8 cellular contexts compared by ENCODE assay signal in the genomic region with DNA sequence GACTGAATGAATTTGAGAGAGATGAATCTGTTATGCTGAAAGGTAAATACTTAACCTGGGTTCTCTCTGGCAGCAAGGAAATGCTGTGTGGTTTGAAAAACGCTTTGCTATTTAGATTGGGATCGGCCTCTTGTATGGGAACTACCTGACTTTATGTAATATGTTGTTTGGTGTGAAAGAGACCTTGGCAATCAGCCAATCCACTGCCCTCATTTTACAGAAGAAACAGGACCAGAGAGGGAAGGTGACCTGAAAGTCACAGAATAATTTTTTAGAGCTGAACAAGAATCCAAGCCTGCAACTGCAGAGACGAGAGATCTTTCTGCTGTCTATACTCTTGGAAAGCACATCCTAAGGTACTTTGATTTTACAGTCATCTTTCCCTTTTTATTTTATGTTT. TPM values are rescaled to one million over a fixed set of nuclear protein-coding genes. Genes with fewer than 3 reads are reported as not detected.
DNase-seq lines count a peak whose midpoint lies in the region; ATAC-seq and TF ChIP-seq lines count a peak whose summit lies in the region.

No MANE protein-coding gene starts in this region.

- BruUV-seq in A673 (replicated peaks; lab: Mats Ljungman, UMichigan): no TSS peak

- ATAC-seq in body of pancreas (no peak), HG03135 (IDR thresholded peaks at IDR 0.05; ENCODE audit: unreplicated experiment) (no peak)

- CTCF ChIA-PET in A673 (lab: Charles Lee): no interaction called here

- peaks cover 22% of the 10 kb centered on the region for H3K4me1 ChIP-seq in A673 (ENCODE audit: insufficient read depth, low read length, poor library complexity, severe bottlenecking)
- peaks cover 9% of the 10 kb centered on the region; the same call in 1 of the 2 replicates for H3K4me1 ChIP-seq in HUES48 (ENCODE audit: control insufficient read depth, insufficient read depth, low read length)
- H3K4me1 ChIP-seq in body of pancreas: peaks cover 42% of the 10 kb centered on the region
- H3K4me1 ChIP-seq in mesodermal cell (ENCODE audit: control insufficient read depth, insufficient read depth, low read length, poor library complexity, severe bottlenecking): peaks cover 10% of the 10 kb centered on the region

- no peak for TF ChIP-seq POLR2A in body of pancreas (IDR thresholded peaks at IDR 0.05)

- no peaks in the 10 kb centered on the region for H3K27me3 ChIP-seq in A673 (replicated peaks; ENCODE audit: insufficient read depth, low read depth, low read length, poor library complexity)
- no peaks in the 10 kb centered on the region for H3K27me3 ChIP-seq in HUES48 (ENCODE audit: control insufficient read depth, insufficient read depth, low read length)
- H3K27me3 ChIP-seq in body of pancreas: no peaks in the 10 kb centered on the region

- TF ChIP-seq CTCF in A673 (conservative IDR thresholded peaks at IDR 0.05; ENCODE audit: low read depth, low read length): no peak
- no peak for TF ChIP-seq CTCF in body of pancreas (IDR thresholded peaks at IDR 0.05)

- H3K9ac ChIP-seq in HUES48 (ENCODE audit: low read depth, low read length): peak overlapping the region; percentile 18; the same call in 1 of the 2 replicates

- DNase-seq in A673 (ENCODE audit: low spot score) (no peak), body of pancreas (no peak), NCI-H2081 treated with DMSO at 0.1 percent for 48 hours (lab: John Stamatoyannopoulos, UW) (no peak), AG08395 (ENCODE audit: low spot score) (no peak), NCI-H1417 treated with DMSO at 0.1 percent for 48 hours (lab: John Stamatoyannopoulos, UW) (no peak)

- POLR2A ChIA-PET in A673 (lab: Charles Lee; ENCODE audit: low non-redundant PET): no interaction called here

- H3K36me3 ChIP-seq in A673 (ENCODE audit: insufficient read depth, low read length, poor library complexity, severe bottlenecking): peaks cover 44% of the 10 kb centered on the region
- peaks cover 50% of the 10 kb centered on the region for H3K36me3 ChIP-seq in HUES48 (ENCODE audit: control insufficient read depth, insufficient read depth, low read length)
- peaks cover 10 to 19% of the 10 kb centered on the region in 2 donors for H3K36me3 ChIP-seq in body of pancreas (replicated peaks in 1 of 2; ENCODE audit: insufficient read depth in 1 of 2, low read depth in 2 of 2)
- peaks cover 61% of the 10 kb centered on the region for H3K36me3 ChIP-seq in mesodermal cell (ENCODE audit: control insufficient read depth, insufficient read depth, low read length)

- H3K9me3 ChIP-seq in A673 (ENCODE audit: low read depth, low read length, poor library complexity, severe bottlenecking) (no peaks in the 10 kb centered on the region), HUES48 (ENCODE audit: control insufficient read depth, insufficient read depth, low read length) (no peaks in the 10 kb centered on the region), body of pancreas (no peaks in the 10 kb centered on the region), mesodermal cell (ENCODE audit: control insufficient read depth, low read length) (no peaks in the 10 kb centered on the region)

- WGBS in body of pancreas, 2 donors: 12 to 27% methylated on average over 3 of the region's 3 CpGs
- 76 to 78% methylated on average over 3 of the region's 3 CpGs for WGBS in mesodermal cell (ENCODE audit: insufficient coverage in 2 of 2), 2 experiments

- H3K27ac ChIP-seq in A673 (ENCODE audit: low read depth, low read length, poor library complexity, severe bottlenecking) (peak overlapping the region; percentile 99), HUES48 (ENCODE audit: low read depth, low read length) (peak overlapping the region; percentile 17), body of pancreas (peak overlapping the region in 3 of 4 donors; percentile 95 to 100 (median 97)), mesodermal cell (ENCODE audit: low read depth, low read length, severe bottlenecking) (no peak overlapping the region)

- intact Hi-C loops in A673 (cut with micrococcal nuclease; ENCODE audit: unreplicated experiment) (no loop called here), body of pancreas (cut with DNase I) (no loop called here)

- peak overlapping the region; percentile 97 for H3K4me3 ChIP-seq in A673 (ENCODE audit: low read depth, low read length, poor library complexity, severe bottlenecking)
- H3K4me3 ChIP-seq in HUES48 (ENCODE audit: low read depth, low read length): peak overlapping the region; percentile 77
- no peak overlapping the region for H3K4me3 ChIP-seq in body of pancreas
- peak overlapping the region; percentile 91 for H3K4me3 ChIP-seq in mesodermal cell (ENCODE audit: extremely low read depth, insufficient read depth, low read length, poor library complexity, severe bottlenecking)

RNA-seq across cellular contexts. Expression of gene BUD31, which starts 1.0 kb away (rescaled TPM):
- total RNA-seq in A673 (2021) (180 and 194 TPM in 2 replicates), body of pancreas (10 to 100 TPM; 29.6 to 31.6 TPM)
- 103 TPM for polyA plus RNA-seq in mesodermal cell (2013, experiment 1 of 2)
- polyA plus RNA-seq in mesodermal cell (2013, experiment 2 of 2): 113 TPM

RNA-seq across cellular contexts. Expression of gene PDAP1, which starts 1.4 kb away (rescaled TPM):
- 157 and 164 TPM in 2 replicates for total RNA-seq in A673 (2021)
- 10 to 100 TPM; 22.7 to 52.4 TPM for total RNA-seq in body of pancreas
- 125 TPM for polyA plus RNA-seq in mesodermal cell (2013, experiment 1 of 2)
- polyA plus RNA-seq in mesodermal cell (2013, experiment 2 of 2): 126 TPM

RNA-seq across cellular contexts. Expression of gene PTCD1, which starts 28.8 kb away (rescaled TPM):
- total RNA-seq in A673 (2021) (8.4 and 11.8 TPM in 2 replicates), body of pancreas (1 to 10 TPM; 1.6 to 3.4 TPM)
- 3.8 TPM for polyA plus RNA-seq in mesodermal cell (2013, experiment 1 of 2)
- polyA plus RNA-seq in mesodermal cell (2013, experiment 2 of 2): 4.7 TPM

RNA-seq across cellular contexts. Expression of gene CPSF4, which starts 28.9 kb away (rescaled TPM):
- 75.3 and 87.5 TPM in 2 replicates for total RNA-seq in A673 (2021)
- 10 to 100 TPM; 24.4 to 31.1 TPM for total RNA-seq in body of pancreas
- polyA plus RNA-seq in mesodermal cell (2013, experiment 1 of 2): 61.8 TPM
- polyA plus RNA-seq in mesodermal cell (2013, experiment 2 of 2): 55.3 TPM

RNA-seq across cellular contexts. Expression of gene ARPC1B, which starts 35.3 kb away (rescaled TPM):
- total RNA-seq in A673 (2021) (29.9 and 39.8 TPM in 2 replicates), body of pancreas (100 to 1,000 TPM in 1 of 2 donors, 10 to 100 TPM in 1; 60.0 to 131 TPM)
- polyA plus RNA-seq in mesodermal cell (2013, experiment 1 of 2): 162 TPM
- 149 TPM for polyA plus RNA-seq in mesodermal cell (2013, experiment 2 of 2)

Comparison
In these comparisons a context has a peak if more than half of its experiments do, and no peak if none do; other contexts are left out.
1. H3K4me3 ChIP-seq: peak in A673 (single experiment), HUES48 (single experiment) and mesodermal cell (single experiment); none in body of pancreas (0 of 2).